Comparison of ENCODE assay signal across 25 cellular contexts in the genomic region with DNA sequence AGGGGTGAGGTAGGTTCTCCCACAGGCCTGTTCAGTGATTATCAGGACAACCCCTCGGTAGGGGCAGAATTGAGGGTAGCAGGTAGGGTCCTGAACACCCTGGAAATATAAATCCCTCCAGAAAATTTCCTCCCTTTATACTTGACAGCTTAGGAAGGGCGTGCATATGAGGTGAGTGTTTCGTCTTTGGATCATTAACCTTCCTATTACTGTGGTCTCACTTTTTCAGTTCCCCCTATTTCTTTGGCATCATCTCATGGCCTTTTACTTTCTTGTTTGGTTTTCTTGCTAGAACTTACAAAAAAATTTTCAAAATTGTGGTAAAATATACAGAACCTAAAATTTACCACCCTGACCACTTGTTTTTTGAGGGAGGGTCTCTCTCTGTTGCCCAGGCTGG. TPM values are rescaled to one million over a fixed set of nuclear protein-coding genes. Genes with fewer than 3 reads are reported as not detected.
"Had no signal": no experiment of that assay in that cellular context is flagged by ENCODE, and none has a peak within 500 bp of the region (broad histone marks: within the 10 kb centered on the region; RNA-seq: fewer than 3 reads in every experiment).

No MANE protein-coding gene starts in this region.

- H3K9me3 Mint-ChIP-seq: immature natural killer cell; mesothelial cell of epicardium; naive B cell; natural killer cell; stimulated activated memory B cell treated with anti-CD40 and anti-IgM and Interleukin-4, amounts not matched to agents 10 μg/mL and 1 μg/mL and 100 μg/mL, for 72 hours had no signal

- H3K4me1 Mint-ChIP-seq: immature natural killer cell, natural killer cell had no signal

- H3K4me3 ChIP-seq: left ventricle myocardium inferior, lung, ovary, right atrium auricular region, right lobe of liver, smooth muscle cell, stomach, testis, thyroid gland, transverse colon, upper lobe of left lung, vagina had no signal

- ATAC-seq: natural killer cell; stimulated activated memory B cell treated with anti-CD40 and anti-IgM and Interleukin-4, amounts not matched to agents 10 μg/mL and 1 μg/mL and 100 μg/mL, for 72 hours; stimulated activated naive CD8-positive, alpha-beta T cell treated with anti-CD3 and anti-CD28 coated beads, Interleukin-15, Interleukin-2, amounts not matched to agents 100 U/mL and 50 U/mL, for 24 hours had no signal

- FAIRE-seq: islet of Langerhans had no signal

- H3K4me2 ChIP-seq: smooth muscle cell had no signal

- H3K27me3 Mint-ChIP-seq: progenitor cell of endocrine pancreas had no signal

- H3K27ac ChIP-seq: left ventricle myocardium inferior, ovary, right atrium auricular region, right lobe of liver, stomach, testis, thyroid gland, transverse colon, upper lobe of left lung, vagina had no signal

- DNase-seq: immature natural killer cell; left ventricle myocardium inferior; mesendoderm; naive B cell; natural killer cell; ovary; right lobe of liver; stimulated activated CD4-positive, alpha-beta T cell treated with anti-CD3 and anti-CD28 coated beads, Interleukin-1b, Interleukin-23, amount 100 ng/mL, for 48 hours; stimulated activated CD4-positive, alpha-beta T cell treated with anti-CD3 and anti-CD28 coated beads, Interleukin-2, amount 100 ng/mL, for 48 hours; stimulated activated CD4-positive, alpha-beta T cell treated with anti-CD3 and anti-CD28 coated beads, Interleukin-4, amount 100 ng/mL, for 4 hours; stimulated activated CD8-positive, alpha-beta memory T cell treated with anti-CD3 and anti-CD28 coated beads, Interleukin-4, amount 100 ng/mL, for 48 hours; stimulated activated naive CD8-positive, alpha-beta T cell treated with anti-CD3 and anti-CD28 coated beads, Interleukin-15, Interleukin-2, amounts not matched to agents 100 U/mL and 50 U/mL, for 24 hours; stomach; thyroid gland; transverse colon; upper lobe of left lung had no signal

- H3K36me3 ChIP-seq: left ventricle myocardium inferior, ovary, right atrium auricular region, right lobe of liver, thyroid gland, transverse colon, upper lobe of left lung, vagina had no signal

- H3K27ac Mint-ChIP-seq: immature natural killer cell; mesothelial cell of epicardium; natural killer cell; progenitor cell of endocrine pancreas; stimulated activated memory B cell treated with anti-CD40 and anti-IgM and Interleukin-4, amounts not matched to agents 10 μg/mL and 1 μg/mL and 100 μg/mL, for 72 hours had no signal

- H3K4me1 ChIP-seq: left ventricle myocardium inferior, vagina had no signal

- H3K27me3 ChIP-seq: ovary, right atrium auricular region, right lobe of liver, stomach, testis, thyroid gland, transverse colon, upper lobe of left lung, vagina had no signal

- H3K4me3 Mint-ChIP-seq: immature natural killer cell; mesothelial cell of epicardium; naive B cell; natural killer cell; stimulated activated memory B cell treated with anti-CD40 and anti-IgM and Interleukin-4, amounts not matched to agents 10 μg/mL and 1 μg/mL and 100 μg/mL, for 72 hours had no signal

- H3K9me3 ChIP-seq: left ventricle myocardium inferior, ovary, right atrium auricular region, right lobe of liver, stomach, testis, thyroid gland, transverse colon, upper lobe of left lung, vagina had no signal

RNA-seq across cellular contexts. Expression of a gene that starts 18.7 kb away (rescaled TPM):
- polyA plus RNA-seq: immature natural killer cell had no signal
